21 cellular contexts compared by ENCODE assay signal in the genomic region with DNA sequence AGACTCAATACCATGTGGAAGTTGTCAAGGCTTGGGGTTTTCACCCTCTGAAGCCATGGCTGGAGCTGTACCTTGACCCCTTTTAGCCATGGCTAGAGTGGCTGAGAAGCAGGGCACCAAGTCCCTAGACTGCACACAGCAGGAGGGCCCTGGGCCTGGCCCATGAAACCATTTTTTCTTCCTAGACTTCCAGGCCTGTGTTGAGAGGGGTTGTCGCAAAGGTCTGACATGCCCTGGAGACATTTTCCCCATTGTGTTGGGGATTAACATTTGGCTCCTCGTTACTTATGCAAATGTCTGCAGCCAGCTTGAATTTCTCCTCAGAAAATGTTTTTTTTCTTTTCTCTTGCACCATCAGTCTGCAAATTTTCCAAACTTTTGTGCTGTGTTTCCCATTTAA.
A peak's percentile ranks its signal among the peaks of the same experiment; 100 is the strongest.
DNase-seq lines count a peak whose midpoint lies in the region; ATAC-seq, FAIRE-seq and TF ChIP-seq lines count a peak whose summit lies in the region.
"Had no signal": no experiment of that assay in that cellular context is flagged by ENCODE, and none has a peak within 500 bp of the region (broad histone marks: within the 10 kb centered on the region; RNA-seq: fewer than 3 reads in every experiment).

No MANE protein-coding gene starts in this region.

- ATAC-seq in GM23338, result peak; percentile 32; the same call in 1 of the 3 replicates
- ATAC-seq in stimulated activated naive B cell treated with anti-CD40 and anti-IgM and Interleukin-4, amounts not matched to agents 10 μg/mL and 1 μg/mL and 100 μg/mL, for 72 hours (replicated peaks), result peak; percentile 23 to 46
- ATAC-seq: K562, Right ventricle myocardium inferior had no signal

- H3K36me3 ChIP-seq in GM23338 (ENCODE audit: insufficient read depth) (peaks cover 13% of the 10 kb centered on the region), OCI-LY1 (ENCODE audit: insufficient read depth, low read length) (peaks cover 43% of the 10 kb centered on the region), kidney (ENCODE audit: control insufficient read depth in 1 of 2, insufficient read depth in 2 of 2, low read length in 2 of 2) (peaks cover 2 to 7% of the 10 kb centered on the region in 2 donors)

- peaks cover 13% of the 10 kb centered on the region for H3K4me1 Mint-ChIP-seq in GM23338
- H3K4me1 Mint-ChIP-seq in stimulated activated naive B cell treated with anti-CD40 and anti-IgM and Interleukin-4, amounts not matched to agents 10 μg/mL and 1 μg/mL and 100 μg/mL, for 72 hours, result peaks cover 21 to 40% of the 10 kb centered on the region in 2 donors
- H3K4me1 Mint-ChIP-seq: CD4-positive, alpha-beta memory T cell had no signal

- H3K9me3 ChIP-seq in OCI-LY1 (ENCODE audit: low read length), result no peaks in the 10 kb centered on the region
- H3K9me3 ChIP-seq in kidney (ENCODE audit: control insufficient read depth in 1 of 2, low read length in 2 of 2), result no peaks in the 10 kb centered on the region

- intact Hi-C loops in kidney (cut with DNase I), result no loop called here

- H3K27me3 ChIP-seq in GM23338 (ENCODE audit: insufficient read depth), result no peaks in the 10 kb centered on the region
- H3K27me3 ChIP-seq in OCI-LY1 (ENCODE audit: insufficient read depth, low read length), result no peaks in the 10 kb centered on the region

- H3F3A ChIP-seq in GM23338 (replicated peaks; ENCODE audit: low read depth) (no peaks in the 10 kb centered on the region), OCI-LY1 (ENCODE audit: insufficient read depth, low read length) (no peaks in the 10 kb centered on the region)

- H4K20me1 ChIP-seq in GM23338 (replicated peaks; ENCODE audit: insufficient read depth) (no peaks in the 10 kb centered on the region; the same call in 1 of the 2 replicates), OCI-LY1 (ENCODE audit: insufficient read depth, low read length) (no peaks in the 10 kb centered on the region)

- H3K27ac ChIP-seq in GM23338 (ENCODE audit: low read depth) (peak overlapping the region; percentile 76; the same call in 1 of the 2 replicates), OCI-LY1 (ENCODE audit: low read depth, low read length, poor library complexity, severe bottlenecking) (peak overlapping the region; percentile 49), kidney (ENCODE audit: low read depth in 2 of 2, low read length in 2 of 2) (peak overlapping the region; percentile 33 to 54)
- H3K27ac ChIP-seq: SK-N-MC had no signal

- H3K9me3 Mint-ChIP-seq in GM23338, result peaks cover 21% of the 10 kb centered on the region
- no peaks in the 10 kb centered on the region for H3K9me3 Mint-ChIP-seq in stimulated activated naive B cell treated with anti-CD40 and anti-IgM and Interleukin-4, amounts not matched to agents 10 μg/mL and 1 μg/mL and 100 μg/mL, for 72 hours
- H3K9me3 Mint-ChIP-seq: CD4-positive, alpha-beta memory T cell; T-helper 2 cell treated with Interferon-gamma antibody and Interleukin-4, amounts not matched to agents 5 μg/mL and 100 μg/mL, for 36 hours had no signal

- peaks cover 50% of the 10 kb centered on the region for H3K36me3 Mint-ChIP-seq in GM23338 (ENCODE audit: low read depth)
- H3K36me3 Mint-ChIP-seq in stimulated activated naive B cell treated with anti-CD40 and anti-IgM and Interleukin-4, amounts not matched to agents 10 μg/mL and 1 μg/mL and 100 μg/mL, for 72 hours, result peaks cover 40 to 50% of the 10 kb centered on the region in 2 donors

- no peak for TF ChIP-seq CTCF in GM23338 (conservative IDR thresholded peaks at IDR 0.05; ENCODE audit: low read depth in 2 of 2)
- no peak for TF ChIP-seq CTCF in OCI-LY1 (IDR thresholded peaks at IDR 0.05; ENCODE audit: low read length)
- TF ChIP-seq CTCF in kidney (IDR thresholded peaks at IDR 0.05; ENCODE audit: borderline replicate concordance, extremely low read depth, insufficient read depth), result no peak
- no peak for TF ChIP-seq CTCF in D721Med (IDR thresholded peaks at IDR 0.05; ENCODE audit: insufficient read depth, missing control alignments)

- H2AFZ ChIP-seq in GM23338, result no peak overlapping the region
- H2AFZ ChIP-seq in OCI-LY1 (ENCODE audit: low read length), result no peak overlapping the region

- peaks cover 7% of the 10 kb centered on the region for H3K9me2 ChIP-seq in GM23338 (ENCODE audit: insufficient read depth)
- H3K9me2 ChIP-seq in OCI-LY1 (ENCODE audit: low read depth, low read length), result no peaks in the 10 kb centered on the region

- H3K4me3 ChIP-seq in GM23338, result no peak overlapping the region
- no peak overlapping the region for H3K4me3 ChIP-seq in OCI-LY1 (ENCODE audit: low read depth, low read length, poor library complexity, severe bottlenecking)
- H3K4me3 ChIP-seq in kidney (ENCODE audit: low read length in 2 of 2), result no peak overlapping the region
- H3K4me3 ChIP-seq: K562, SK-N-MC had no signal

- no peaks in the 10 kb centered on the region for H3K27me3 Mint-ChIP-seq in GM23338 (ENCODE audit: insufficient read depth, low read depth, poor library complexity)
- no peaks in the 10 kb centered on the region for H3K27me3 Mint-ChIP-seq in stimulated activated naive B cell treated with anti-CD40 and anti-IgM and Interleukin-4, amounts not matched to agents 10 μg/mL and 1 μg/mL and 100 μg/mL, for 72 hours
- H3K27me3 Mint-ChIP-seq: CD4-positive, alpha-beta memory T cell had no signal

- DNase-seq in GM23338 (ENCODE audit: low spot score) (no peak), kidney (no peak), NCI-H526 (lab: John Stamatoyannopoulos, UW) (no peak), inferior parietal cortex (ENCODE audit: extremely low spot score) (no peak), D721Med (ENCODE audit: insufficient read length, low spot score) (no peak), CD1c-positive myeloid dendritic cell (ENCODE audit: extremely low spot score) (no peak)
- no peak for DNase-seq in stimulated activated naive B cell treated with anti-CD40 and anti-IgM and Interleukin-4, amounts not matched to agents 10 μg/mL and 1 μg/mL and 100 μg/mL, for 72 hours
- DNase-seq: ACHN; AML-193; CD4-positive, alpha-beta memory T cell; EL; H7; NCI-H1105 treated with DMSO at 0.1 percent for 48 hours; NCI-H187 treated with DMSO at 0.1 percent for 48 hours; NCI-H2227 treated with DMSO at 0.1 percent for 48 hours; NCI-H524 had no signal

- H3K9ac ChIP-seq in OCI-LY1 (ENCODE audit: low read length) (no peak overlapping the region), kidney (ENCODE audit: low read length in 2 of 2) (no peak overlapping the region)

- H3K4me2 ChIP-seq in GM23338 (0 out of 2 replicates have a peak overlapping the region, but pooled peaks have one; percentile 19), OCI-LY1 (ENCODE audit: low read length) (no peak overlapping the region)

- FAIRE-seq in kidney (lab: Jason Lieb, UNC) (no peak), D721Med (lab: Jason Lieb, UNC) (no peak)
- FAIRE-seq: K562 had no signal

- no peak overlapping the region for H3K27ac Mint-ChIP-seq in GM23338
- peak overlapping the region; percentile 73 for H3K27ac Mint-ChIP-seq in stimulated activated naive B cell treated with anti-CD40 and anti-IgM and Interleukin-4, amounts not matched to agents 10 μg/mL and 1 μg/mL and 100 μg/mL, for 72 hours
- H3K27ac Mint-ChIP-seq: CD4-positive, alpha-beta memory T cell; T-helper 2 cell treated with Interferon-gamma antibody and Interleukin-4, amounts not matched to agents 5 μg/mL and 100 μg/mL, for 36 hours had no signal

- H3K4me1 ChIP-seq in GM23338 (ENCODE audit: insufficient read depth), result peaks cover 9% of the 10 kb centered on the region; the same call in 1 of the 2 replicates
- peaks cover 11% of the 10 kb centered on the region for H3K4me1 ChIP-seq in OCI-LY1 (ENCODE audit: insufficient read depth, low read length, severe bottlenecking)
- peaks cover 9 to 15% of the 10 kb centered on the region in 2 donors for H3K4me1 ChIP-seq in kidney (ENCODE audit: control insufficient read depth in 1 of 2, insufficient read depth in 1 of 2, low read depth in 1 of 2, low read length in 2 of 2)

- H3K4me3 Mint-ChIP-seq in GM23338, result no peak overlapping the region
- H3K4me3 Mint-ChIP-seq in stimulated activated naive B cell treated with anti-CD40 and anti-IgM and Interleukin-4, amounts not matched to agents 10 μg/mL and 1 μg/mL and 100 μg/mL, for 72 hours, result peak overlapping the region in 1 of 2 donors; percentile 17
- H3K4me3 Mint-ChIP-seq: CD4-positive, alpha-beta memory T cell; T-helper 2 cell treated with Interferon-gamma antibody and Interleukin-4, amounts not matched to agents 5 μg/mL and 100 μg/mL, for 36 hours had no signal

- H3K79me2 ChIP-seq in GM23338 (replicated peaks; ENCODE audit: insufficient read depth) (no peaks in the 10 kb centered on the region; the same call in 1 of the 2 replicates), OCI-LY1 (ENCODE audit: insufficient read depth, low read length) (no peaks in the 10 kb centered on the region)
